In the genomic region with DNA sequence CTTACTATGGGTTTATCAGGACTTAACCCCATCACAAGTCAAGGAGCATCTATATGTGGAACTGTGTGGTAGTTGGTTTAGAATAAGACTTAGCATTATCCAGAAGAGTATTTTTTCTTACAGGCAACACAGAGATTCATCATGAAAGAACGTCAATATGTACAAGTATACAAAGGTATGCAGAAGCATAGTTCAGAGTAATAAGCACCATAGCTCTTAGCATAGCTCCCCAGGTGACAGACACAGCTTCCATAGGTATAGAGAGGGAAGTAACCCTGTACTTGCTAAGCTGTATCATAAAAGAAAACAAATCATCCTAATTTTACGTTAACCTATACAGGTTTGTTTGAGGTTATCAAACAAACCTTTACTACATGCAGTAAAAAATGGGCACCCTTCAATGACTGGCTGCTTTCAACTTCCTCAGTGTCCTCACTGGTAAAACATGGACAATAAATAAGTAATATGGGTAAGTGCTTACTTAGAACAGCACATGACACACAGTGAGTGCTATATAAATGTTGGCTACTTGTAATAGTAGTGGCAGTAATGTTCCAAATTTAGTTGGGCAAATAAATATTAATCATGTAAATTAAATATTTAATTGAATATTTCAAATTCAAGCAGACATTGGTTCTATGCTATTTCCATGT, we compare ENCODE assay signal across 32 cellular contexts. TPM values are rescaled to one million over a fixed set of nuclear protein-coding genes. Genes with fewer than 3 reads are reported as not detected.
"Had no signal": no experiment of that assay in that cellular context is flagged by ENCODE, and none has a peak within 500 bp of the region (broad histone marks: within the 10 kb centered on the region; RNA-seq: fewer than 3 reads in every experiment).

No MANE protein-coding gene starts in this region.

- DNase-seq: activated CD4-positive, alpha-beta T cell treated with anti-CD3 and anti-CD28 coated beads, Interleukin-2, amount 10 ng/mL, durations not matched to agents 24 days and 14 days; activated CD4-positive, alpha-beta T cell treated with anti-CD3 and anti-CD28 coated beads, Interleukin-2, amount 50 U/mL, for 4 hours; activated CD8-positive, alpha-beta T cell treated with anti-CD3 and anti-CD28 coated beads for 36 hours; activated effector memory CD4-positive, alpha-beta T cell treated with anti-CD3 and anti-CD28 coated beads, Interleukin-2, amount 50 U/mL, for 16 hours; activated naive CD4-positive, alpha-beta T cell; activated naive CD4-positive, alpha-beta T cell treated with anti-CD3 and anti-CD28 coated beads, Interleukin-2, amount 50 U/mL, for 16 hours; activated naive CD8-positive, alpha-beta T cell treated with anti-CD3 and anti-CD28 coated beads, Interleukin-2, amount 10 ng/mL, durations not matched to agents 7 days and 5 days; activated T-cell treated with anti-CD3 and anti-CD28 coated beads, Interleukin-2, amount 50 U/mL, for 1 hour; activated T-cell treated with anti-CD3 and anti-CD28 coated beads, Interleukin-2, amount 50 U/mL, for 72 hours; body of pancreas; Kasumi-1; KG1; MM.1S; MV-4-11; NCI-H1092 treated with DMSO at 0.1 percent for 48 hours; NCI-H1417; NCI-H146; NCI-H187; NCI-H2029 treated with DMSO at 0.1 percent for 48 hours; NCI-H2107; NCI-H2171; NCI-H510A; NCI-H526; PC-3; Peyer's patch; RPMI8226 had no signal

- H3K27me3 ChIP-seq: body of pancreas, breast epithelium, Peyer's patch had no signal

- H3K4me1 ChIP-seq: body of pancreas, breast epithelium, Peyer's patch had no signal

- H3K9me3 ChIP-seq: body of pancreas, breast epithelium, Peyer's patch had no signal

- H3K27ac ChIP-seq: body of pancreas, breast epithelium, Peyer's patch, SK-N-MC had no signal

- FAIRE-seq: astrocyte, TTC549 had no signal

- H3K4me3 ChIP-seq: body of pancreas, breast epithelium, Peyer's patch, SK-N-MC had no signal

- ATAC-seq: activated CD8-positive, alpha-beta T cell treated with anti-CD3 and anti-CD28 coated beads for 36 hours; activated T-cell treated with anti-CD3 and anti-CD28 coated beads, Interleukin-2, amount 50 U/mL, for 72 hours; activated T-helper 17 cell treated with anti-CD3 and anti-CD28 coated beads, Interleukin-2, amount 50 U/mL, for 72 hours; body of pancreas; PC-3 had no signal

RNA-seq across cellular contexts. Expression of gene PTPN21, which starts 50.9 kb away (rescaled TPM):
- total RNA-seq: activated CD8-positive, alpha-beta T cell treated with anti-CD3 and anti-CD28 coated beads for 36 hours; activated naive CD8-positive, alpha-beta T cell treated with anti-CD3 and anti-CD28 coated beads, Interleukin-2, amount 10 ng/mL, durations not matched to agents 7 days and 5 days; activated T-helper 17 cell treated with anti-CD3 and anti-CD28 coated beads, Interleukin-2, amount 50 U/mL, for 72 hours; T-helper 1 cell treated with Interleukin-12 subunit alpha and Interleukin-12 subunit beta and Interleukin-4 antibody, amounts not matched to agents 30 ng/mL and 1 ng/mL, for 36 hours had no signal
